33 cellular contexts compared by ENCODE assay signal in the genomic region with DNA sequence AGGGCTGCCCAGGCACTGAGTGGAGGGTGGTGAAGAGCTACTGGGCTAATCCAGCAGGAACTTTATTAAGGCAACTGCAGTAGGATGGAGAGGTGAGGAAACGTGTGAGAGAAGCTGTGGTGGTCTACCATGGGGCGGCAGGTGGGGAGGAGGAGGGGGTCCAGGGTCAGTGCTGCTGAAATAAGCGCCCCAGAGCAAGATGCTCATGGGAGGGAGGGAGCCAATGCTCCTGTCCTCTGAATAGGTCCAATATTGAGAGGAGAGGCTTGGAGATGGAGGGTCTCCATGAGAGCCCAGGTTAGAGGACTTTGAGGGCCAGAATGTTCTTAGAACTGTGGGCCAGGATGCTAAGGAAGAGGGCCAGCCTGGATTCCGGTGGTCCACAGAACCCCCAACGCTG. TPM values are rescaled to one million over a fixed set of nuclear protein-coding genes. Genes with fewer than 3 reads are reported as not detected.
"Had no signal": no experiment of that assay in that cellular context is flagged by ENCODE, and none has a peak within 500 bp of the region (broad histone marks: within the 10 kb centered on the region; RNA-seq: fewer than 3 reads in every experiment).

No MANE protein-coding gene starts in this region.

- H3K27ac ChIP-seq: adrenal gland, epithelial cell of prostate, ovary had no signal

- H3K27me3 ChIP-seq: adrenal gland, brain microvascular endothelial cell, esophagus squamous epithelium, ovary, thyroid gland had no signal

- H3K9me3 ChIP-seq: adrenal gland, esophagus squamous epithelium, left ventricle myocardium inferior, mucosa of descending colon, ovary, thyroid gland had no signal

- DNase-seq: activated B cell treated with CpG ODN at 0.5 μM for 24 hours; activated CD4-positive, alpha-beta T cell treated with anti-CD3 and anti-CD28 coated beads, Interleukin-2, amount 50 U/mL, for 1 hour; activated CD8-positive, alpha-beta T cell treated with anti-CD3 and anti-CD28 coated beads for 36 hours; activated effector memory CD4-positive, alpha-beta T cell treated with anti-CD3 and anti-CD28 coated beads, Interleukin-2, amount 50 U/mL, for 16 hours; activated naive CD4-positive, alpha-beta T cell treated with anti-CD3 and anti-CD28 coated beads for 36 hours; activated naive CD8-positive, alpha-beta T cell treated with anti-CD3 and anti-CD28 coated beads for 36 hours; activated T-cell treated with anti-CD3 and anti-CD28 coated beads for 4 hours; adrenal gland; aorta; brain microvascular endothelial cell; caudate nucleus; esophagus squamous epithelium; foreskin melanocyte; left ventricle myocardium inferior; mesendoderm; mucosa of descending colon; ovary; small intestine; stimulated activated CD4-positive, alpha-beta T cell treated with anti-CD3 and anti-CD28 coated beads, Interleukin-1b, Interleukin-23, amount 100 ng/mL, for 48 hours; stimulated activated CD4-positive, alpha-beta T cell treated with anti-CD3 and anti-CD28 coated beads, Interleukin-4, amount 100 ng/mL, for 4 hours; stimulated activated CD8-positive, alpha-beta memory T cell treated with anti-CD3 and anti-CD28 coated beads, Interleukin-4, amount 100 ng/mL, for 48 hours; stimulated activated naive CD8-positive, alpha-beta T cell treated with anti-CD3 and anti-CD28 coated beads, Interleukin-15, amount 100 ng/mL, for 72 hours; substantia nigra; T-helper 1 cell; thyroid gland had no signal

- H3K4me3 ChIP-seq: adrenal gland, esophagus squamous epithelium, left ventricle myocardium inferior, lung, mucosa of descending colon, ovary, thyroid gland had no signal

- H3K4me1 Mint-ChIP-seq: activated B cell treated with CpG ODN at 0.5 μM for 24 hours; activated naive CD8-positive, alpha-beta T cell treated with anti-CD3 and anti-CD28 coated beads for 36 hours; stimulated activated memory B cell treated with anti-CD40 and anti-IgM and Interleukin-4, amounts not matched to agents 10 μg/mL and 1 μg/mL and 100 μg/mL, for 72 hours; stimulated activated naive CD8-positive, alpha-beta T cell treated with anti-CD3 and anti-CD28 coated beads, Interleukin-15, amount 100 ng/mL, for 72 hours had no signal

- H3K4me3 Mint-ChIP-seq: activated B cell treated with CpG ODN at 0.5 μM for 24 hours; activated CD8-positive, alpha-beta T cell treated with anti-CD3 and anti-CD28 coated beads for 36 hours; activated naive CD4-positive, alpha-beta T cell treated with anti-CD3 and anti-CD28 coated beads for 36 hours; activated naive CD8-positive, alpha-beta T cell treated with anti-CD3 and anti-CD28 coated beads for 36 hours; dendritic cell treated with granulocyte-macrophage colony-stimulating factor and Interleukin-4, amounts not matched to agents 40 ng/mL and 50 ng/mL, for 4 days; natural killer cell treated with Interleukin-12 subunit alpha and Interleukin-12 subunit beta and Interleukin-15 and Interleukin-18, amount 100 ng/mL, for 72 hours; stimulated activated memory B cell treated with anti-CD40 and anti-IgM and Interleukin-4, amounts not matched to agents 10 μg/mL and 1 μg/mL and 100 μg/mL, for 72 hours; stimulated activated naive CD8-positive, alpha-beta T cell treated with anti-CD3 and anti-CD28 coated beads, Interleukin-15, amount 100 ng/mL, for 72 hours; T-helper 2 cell treated with Interferon-gamma antibody and Interleukin-4, amounts not matched to agents 5 μg/mL and 100 μg/mL, for 36 hours had no signal

- H3K27ac Mint-ChIP-seq: activated B cell treated with CpG ODN at 0.5 μM for 24 hours; activated CD8-positive, alpha-beta T cell treated with anti-CD3 and anti-CD28 coated beads for 36 hours; activated naive CD4-positive, alpha-beta T cell treated with anti-CD3 and anti-CD28 coated beads for 36 hours; activated naive CD8-positive, alpha-beta T cell treated with anti-CD3 and anti-CD28 coated beads for 36 hours; dendritic cell treated with granulocyte-macrophage colony-stimulating factor and Interleukin-4, amounts not matched to agents 40 ng/mL and 50 ng/mL, for 4 days; natural killer cell treated with Interleukin-12 subunit alpha and Interleukin-12 subunit beta and Interleukin-15 and Interleukin-18, amount 100 ng/mL, for 72 hours; progenitor cell of endocrine pancreas; stimulated activated memory B cell treated with anti-CD40 and anti-IgM and Interleukin-4, amounts not matched to agents 10 μg/mL and 1 μg/mL and 100 μg/mL, for 72 hours; stimulated activated naive CD8-positive, alpha-beta T cell treated with anti-CD3 and anti-CD28 coated beads, Interleukin-15, amount 100 ng/mL, for 72 hours; T-helper 2 cell treated with Interferon-gamma antibody and Interleukin-4, amounts not matched to agents 5 μg/mL and 100 μg/mL, for 36 hours had no signal

- H3K36me3 ChIP-seq: adrenal gland, ovary had no signal

- H3K9me3 Mint-ChIP-seq: activated B cell treated with CpG ODN at 0.5 μM for 24 hours; activated CD8-positive, alpha-beta T cell treated with anti-CD3 and anti-CD28 coated beads for 36 hours; activated naive CD4-positive, alpha-beta T cell treated with anti-CD3 and anti-CD28 coated beads for 36 hours; activated naive CD8-positive, alpha-beta T cell treated with anti-CD3 and anti-CD28 coated beads for 36 hours; dendritic cell treated with granulocyte-macrophage colony-stimulating factor and Interleukin-4, amounts not matched to agents 40 ng/mL and 50 ng/mL, for 4 days; natural killer cell treated with Interleukin-12 subunit alpha and Interleukin-12 subunit beta and Interleukin-15 and Interleukin-18, amount 100 ng/mL, for 72 hours; stimulated activated naive CD8-positive, alpha-beta T cell treated with anti-CD3 and anti-CD28 coated beads, Interleukin-15, amount 100 ng/mL, for 72 hours; T-helper 2 cell treated with Interferon-gamma antibody and Interleukin-4, amounts not matched to agents 5 μg/mL and 100 μg/mL, for 36 hours had no signal

- H3K27me3 Mint-ChIP-seq: activated B cell treated with CpG ODN at 0.5 μM for 24 hours; activated CD8-positive, alpha-beta T cell treated with anti-CD3 and anti-CD28 coated beads for 36 hours; dendritic cell treated with granulocyte-macrophage colony-stimulating factor and Interleukin-4, amounts not matched to agents 40 ng/mL and 50 ng/mL, for 4 days; natural killer cell treated with Interleukin-12 subunit alpha and Interleukin-12 subunit beta and Interleukin-15 and Interleukin-18, amount 100 ng/mL, for 72 hours; progenitor cell of endocrine pancreas; stimulated activated memory B cell treated with anti-CD40 and anti-IgM and Interleukin-4, amounts not matched to agents 10 μg/mL and 1 μg/mL and 100 μg/mL, for 72 hours had no signal

- H3K36me3 Mint-ChIP-seq: activated naive CD8-positive, alpha-beta T cell treated with anti-CD3 and anti-CD28 coated beads for 36 hours; natural killer cell treated with Interleukin-12 subunit alpha and Interleukin-12 subunit beta and Interleukin-15 and Interleukin-18, amount 100 ng/mL, for 72 hours; stimulated activated memory B cell treated with anti-CD40 and anti-IgM and Interleukin-4, amounts not matched to agents 10 μg/mL and 1 μg/mL and 100 μg/mL, for 72 hours had no signal

- ATAC-seq: activated CD8-positive, alpha-beta T cell treated with anti-CD3 and anti-CD28 coated beads for 36 hours; mucosa of descending colon; sciatic nerve; stimulated activated memory B cell treated with anti-CD40 and anti-IgM and Interleukin-4, amounts not matched to agents 10 μg/mL and 1 μg/mL and 100 μg/mL, for 72 hours; stimulated activated naive CD8-positive, alpha-beta T cell treated with anti-CD3 and anti-CD28 coated beads, Interleukin-15, amount 100 ng/mL, for 72 hours had no signal

RNA-seq across cellular contexts. Expression of a gene that starts 37.9 kb away (rescaled TPM):
- total RNA-seq: activated naive CD4-positive, alpha-beta T cell treated with anti-CD3 and anti-CD28 coated beads for 36 hours had no signal
